20 cellular contexts compared by ENCODE assay signal in the genomic region with DNA sequence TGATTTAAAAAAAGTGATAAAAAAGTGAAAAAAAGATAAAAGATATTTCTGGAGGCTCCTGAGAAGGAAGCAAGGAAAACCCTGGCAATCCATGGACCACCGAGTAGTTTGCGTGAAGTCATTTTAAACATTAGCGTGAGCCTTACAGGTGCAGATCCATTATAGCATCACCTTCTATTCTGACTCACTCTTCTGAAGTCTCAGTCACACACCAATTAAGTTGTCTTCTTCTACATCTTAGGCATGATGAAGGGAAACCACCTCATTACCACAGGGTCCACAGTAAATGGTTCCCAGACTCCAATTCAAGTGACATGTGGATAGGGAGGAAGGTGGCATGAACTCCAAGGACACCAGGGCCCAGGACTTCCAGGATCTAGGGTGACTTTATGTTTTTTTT.
"Had no signal": no experiment of that assay in that cellular context is flagged by ENCODE, and none has a peak within 500 bp of the region (broad histone marks: within the 10 kb centered on the region; RNA-seq: fewer than 3 reads in every experiment).

No MANE protein-coding gene starts in this region.

- H3K4me1 Mint-ChIP-seq: nephron progenitor cell had no signal

- H3K9me3 ChIP-seq: heart left ventricle, right lobe of liver, thoracic aorta, vagina had no signal

- H3K4me3 Mint-ChIP-seq: activated CD4-positive, alpha-beta memory T cell treated with anti-CD3 and anti-CD28 coated beads for 36 hours; activated CD8-positive, alpha-beta memory T cell treated with anti-CD3 and anti-CD28 coated beads, Interleukin-2, amount 10 ng/mL, durations not matched to agents 7 days and 5 days; activated naive CD8-positive, alpha-beta T cell treated with anti-CD3 and anti-CD28 coated beads, Interleukin-2, amount 10 ng/mL, durations not matched to agents 7 days and 5 days; nephron progenitor cell; stimulated activated memory B cell treated with anti-CD40 and anti-IgM and Interleukin-4, amounts not matched to agents 10 μg/mL and 1 μg/mL and 100 μg/mL, for 72 hours; T-cell; T-helper 2 cell treated with Interferon-gamma antibody and Interleukin-4, amounts not matched to agents 5 μg/mL and 100 μg/mL, for 36 hours; type B pancreatic cell had no signal

- H3K9me3 Mint-ChIP-seq: activated CD4-positive, alpha-beta memory T cell treated with anti-CD3 and anti-CD28 coated beads for 36 hours; activated naive CD8-positive, alpha-beta T cell treated with anti-CD3 and anti-CD28 coated beads, Interleukin-2, amount 10 ng/mL, durations not matched to agents 7 days and 5 days; nephron progenitor cell; stimulated activated memory B cell treated with anti-CD40 and anti-IgM and Interleukin-4, amounts not matched to agents 10 μg/mL and 1 μg/mL and 100 μg/mL, for 72 hours; T-cell; T-helper 2 cell treated with Interferon-gamma antibody and Interleukin-4, amounts not matched to agents 5 μg/mL and 100 μg/mL, for 36 hours; type B pancreatic cell had no signal

- H3K27me3 ChIP-seq: cardiac muscle cell, heart left ventricle, right lobe of liver, vagina had no signal

- DNase-seq: activated CD4-positive, alpha-beta memory T cell treated with anti-CD3 and anti-CD28 coated beads for 36 hours; activated CD4-positive, alpha-beta T cell treated with anti-CD3 and anti-CD28 coated beads for 4 hours; activated CD8-positive, alpha-beta memory T cell treated with anti-CD3 and anti-CD28 coated beads, Interleukin-2, amount 10 ng/mL, durations not matched to agents 7 days and 5 days; activated effector memory CD4-positive, alpha-beta T cell treated with anti-CD3 and anti-CD28 coated beads, Interleukin-2, amount 50 U/mL, for 16 hours; activated naive CD8-positive, alpha-beta T cell treated with anti-CD3 and anti-CD28 coated beads, Interleukin-2, amount 10 ng/mL, durations not matched to agents 7 days and 5 days; heart left ventricle; left cardiac atrium; nephron progenitor cell; nucleus accumbens; right lobe of liver; stimulated activated CD4-positive, alpha-beta T cell treated with anti-CD3 and anti-CD28 coated beads, Interleukin-1b, Interleukin-23, amount 100 ng/mL, for 48 hours; T-cell had no signal

- H3K27me3 Mint-ChIP-seq: activated CD4-positive, alpha-beta memory T cell treated with anti-CD3 and anti-CD28 coated beads for 36 hours; activated CD8-positive, alpha-beta memory T cell treated with anti-CD3 and anti-CD28 coated beads, Interleukin-2, amount 10 ng/mL, durations not matched to agents 7 days and 5 days; activated naive CD8-positive, alpha-beta T cell treated with anti-CD3 and anti-CD28 coated beads, Interleukin-2, amount 10 ng/mL, durations not matched to agents 7 days and 5 days; stimulated activated memory B cell treated with anti-CD40 and anti-IgM and Interleukin-4, amounts not matched to agents 10 μg/mL and 1 μg/mL and 100 μg/mL, for 72 hours; T-cell; type B pancreatic cell had no signal

- H3K27ac Mint-ChIP-seq: activated CD4-positive, alpha-beta memory T cell treated with anti-CD3 and anti-CD28 coated beads for 36 hours; activated CD8-positive, alpha-beta memory T cell treated with anti-CD3 and anti-CD28 coated beads, Interleukin-2, amount 10 ng/mL, durations not matched to agents 7 days and 5 days; activated naive CD8-positive, alpha-beta T cell treated with anti-CD3 and anti-CD28 coated beads, Interleukin-2, amount 10 ng/mL, durations not matched to agents 7 days and 5 days; nephron progenitor cell; stimulated activated memory B cell treated with anti-CD40 and anti-IgM and Interleukin-4, amounts not matched to agents 10 μg/mL and 1 μg/mL and 100 μg/mL, for 72 hours; T-helper 2 cell treated with Interferon-gamma antibody and Interleukin-4, amounts not matched to agents 5 μg/mL and 100 μg/mL, for 36 hours had no signal

- H3K27ac ChIP-seq: cardiac muscle cell, heart left ventricle, right lobe of liver, skin epidermis, thoracic aorta, vagina, VCaP had no signal

- ATAC-seq: activated CD8-positive, alpha-beta memory T cell treated with anti-CD3 and anti-CD28 coated beads, Interleukin-2, amount 10 ng/mL, durations not matched to agents 7 days and 5 days; heart left ventricle; left cardiac atrium; right lobe of liver; stimulated activated memory B cell treated with anti-CD40 and anti-IgM and Interleukin-4, amounts not matched to agents 10 μg/mL and 1 μg/mL and 100 μg/mL, for 72 hours; T-cell had no signal
